ENCODE assay signal across 8 cellular contexts in the genomic region with DNA sequence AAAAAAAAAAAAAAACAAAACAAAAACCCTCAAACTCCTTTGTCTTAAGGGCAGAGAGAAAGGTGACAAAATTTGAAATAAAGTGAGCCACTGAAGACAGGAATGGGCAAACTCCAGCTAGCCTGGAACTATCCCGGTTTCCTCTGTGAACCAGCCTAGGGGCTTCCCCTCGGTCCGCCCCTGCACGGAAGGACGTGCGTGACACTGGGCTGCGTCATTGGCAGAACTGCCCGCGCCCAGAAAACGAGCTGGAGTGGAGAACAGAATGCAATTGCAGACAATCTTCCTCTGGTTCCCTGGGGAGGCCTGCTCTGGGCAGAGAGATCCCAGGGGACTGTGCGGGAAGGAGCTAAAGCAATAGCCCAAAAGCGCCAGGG. TPM values are rescaled to one million over a fixed set of nuclear protein-coding genes. Genes with fewer than 3 reads are reported as not detected.
DNase-seq lines count a peak whose midpoint lies in the region; ATAC-seq and TF ChIP-seq lines count a peak whose summit lies in the region.

No MANE protein-coding gene starts in this region.

- no peaks in the 10 kb centered on the region for H3K4me1 ChIP-seq in SK-N-SH (ENCODE audit: control insufficient read depth in 1 of 2, insufficient read depth in 2 of 2, low read depth in 1 of 2, low read length in 1 of 2)

- CTCF ChIA-PET in SK-N-SH (lab: Yijun Ruan, JAX), result no interaction called here

- TF ChIP-seq EP300 in SK-N-SH (IDR thresholded peaks at IDR 0.05; ENCODE audit: borderline replicate concordance in 1 of 2, low read depth in 1 of 2, low read length in 1 of 2), result no peak

- 2% methylated on average over 12 of the region's 12 CpGs for WGBS in SK-N-SH (ENCODE audit: low lambda C conversion rate)

- no peaks in the 10 kb centered on the region for H3K27me3 ChIP-seq in SK-N-SH (ENCODE audit: insufficient read depth)

- H4K20me1 ChIP-seq in SK-N-SH (ENCODE audit: insufficient read depth), result no peaks in the 10 kb centered on the region

- H3K4me3 ChIP-seq in SK-N-SH (ENCODE audit: low read depth in 2 of 2, low read length in 1 of 2) (peak overlapping the region; percentile 45 to 57), cardiac fibroblast (replicated peaks in 1 of 2; ENCODE audit: low read depth in 2 of 2, low read length in 2 of 2) (peak overlapping the region; percentile 45 to 60)

- H3K9ac ChIP-seq in SK-N-SH, result no peak overlapping the region

- peak overlapping the region; percentile 77; the same call in 1 of the 2 replicates for H2AFZ ChIP-seq in SK-N-SH (ENCODE audit: low read depth)

- peak; percentile 68 for ATAC-seq in HG02885 (IDR thresholded peaks at IDR 0.05; ENCODE audit: poor library complexity, unreplicated experiment)

- POLR2A ChIA-PET in SK-N-SH (lab: Yijun Ruan, JAX), result no interaction called here

- H3K27ac ChIP-seq in SK-N-SH (ENCODE audit: low read depth in 2 of 2, low read length in 1 of 2), result no peak overlapping the region

- no peak for TF ChIP-seq RAD21 in SK-N-SH (IDR thresholded peaks at IDR 0.05; ENCODE audit: low read length)

- H3K9me3 ChIP-seq in SK-N-SH, result no peaks in the 10 kb centered on the region

- H3K4me2 ChIP-seq in SK-N-SH, result peak overlapping the region; percentile 80

- no peak for TF ChIP-seq CTCF in SK-N-SH (IDR thresholded peaks at IDR 0.05)
- TF ChIP-seq CTCF in cardiac fibroblast (IDR thresholded peaks at IDR 0.05; ENCODE audit: low read depth, low read length), result no peak

- no peaks in the 10 kb centered on the region for H3K9me2 ChIP-seq in SK-N-SH

- H3K79me2 ChIP-seq in SK-N-SH (ENCODE audit: insufficient read depth), result no peaks in the 10 kb centered on the region

- DNase-seq in activated effector memory CD4-positive, alpha-beta T cell treated with anti-CD3 and anti-CD28 coated beads, Interleukin-2, amount 50 U/mL, for 16 hours, result peak; percentile 66
- no peak for DNase-seq in activated effector memory CD4-positive, alpha-beta T cell treated with Interleukin-2 at 50 U/mL for 16 hours
- no peak for DNase-seq in SK-N-SH
- DNase-seq in cardiac fibroblast (ENCODE audit: low read depth in 2 of 2), result peak; percentile 83 to 93
- peak; percentile 70 for DNase-seq in kidney glomerular epithelial cell (lab: John Stamatoyannopoulos, UW)
- peak; percentile 48 to 73 for DNase-seq in stimulated activated CD4-positive, alpha-beta T cell treated with anti-CD3 and anti-CD28 coated beads, Interleukin-2, amount 100 ng/mL, for 24 hours
- DNase-seq in NOMO-1 treated with DMSO at 0.1 percent for 48 hours (lab: John Stamatoyannopoulos, UW; ENCODE audit: unreplicated experiment), result no peak

- H3F3A ChIP-seq in SK-N-SH (replicated peaks; ENCODE audit: insufficient read depth), result no peaks in the 10 kb centered on the region

- no peaks in the 10 kb centered on the region for H3K36me3 ChIP-seq in SK-N-SH (replicated peaks in 1 of 2; ENCODE audit: control insufficient read depth in 1 of 2, insufficient read depth in 2 of 2, low read length in 1 of 2)

TF ChIP-seq in SK-N-SH, 30 proteins besides CTCF, POLR2A, EP300 and RAD21:
- TF ChIP-seq, protein P1, sequence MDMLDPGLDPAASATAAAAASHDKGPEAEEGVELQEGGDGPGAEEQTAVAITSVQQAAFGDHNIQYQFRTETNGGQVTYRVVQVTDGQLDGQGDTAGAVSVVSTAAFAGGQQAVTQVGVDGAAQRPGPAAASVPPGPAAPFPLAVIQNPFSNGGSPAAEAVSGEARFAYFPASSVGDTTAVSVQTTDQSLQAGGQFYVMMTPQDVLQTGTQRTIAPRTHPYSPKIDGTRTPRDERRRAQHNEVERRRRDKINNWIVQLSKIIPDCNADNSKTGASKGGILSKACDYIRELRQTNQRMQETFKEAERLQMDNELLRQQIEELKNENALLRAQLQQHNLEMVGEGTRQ (IDR thresholded peaks at IDR 0.05; ENCODE audit: borderline replicate concordance, low read depth, low read length), result no peak
- TF ChIP-seq NFIC (IDR thresholded peaks at IDR 0.05; ENCODE audit: borderline replicate concordance), result no peak
- no peak for TF ChIP-seq MXI1 (IDR thresholded peaks at IDR 0.05; ENCODE audit: low read depth, low read length)
- no peak for TF ChIP-seq SIN3A (IDR thresholded peaks at IDR 0.05; ENCODE audit: borderline replicate concordance, low read depth, low read length)
TF ChIP-seq in SK-N-SH: peak in this region for 0.

RNA-seq across cellular contexts. Expression of a gene that starts 0.6 kb away (rescaled TPM):
- polyA plus RNA-seq in SK-N-SH (2012; rRNA removed), result 0.66 and 0.76 TPM in 2 replicates
- polyA plus RNA-seq in SK-N-SH (2012; cell fraction: cytosol; rRNA removed), result 0.81 and 0.82 TPM in 2 replicates
- polyA plus RNA-seq in SK-N-SH (2012; cell fraction: nucleus; rRNA removed), result 0.20 TPM in 2 replicates

Comparison
In these comparisons a context has a peak if more than half of its experiments do, and no peak if none do; other contexts are left out.
1. DNase-seq: peak in activated effector memory CD4-positive, alpha-beta T cell treated with anti-CD3 and anti-CD28 coated beads, Interleukin-2, amount 50 U/mL, for 16 hours (single experiment), cardiac fibroblast (2 of 2), kidney glomerular epithelial cell (single experiment) and stimulated activated CD4-positive, alpha-beta T cell treated with anti-CD3 and anti-CD28 coated beads, Interleukin-2, amount 100 ng/mL, for 24 hours (2 of 2); none in activated effector memory CD4-positive, alpha-beta T cell treated with Interleukin-2 at 50 U/mL for 16 hours (single experiment), SK-N-SH (single experiment) and NOMO-1 treated with DMSO at 0.1 percent for 48 hours (single experiment).